ENCODE assay signal across 11 cellular contexts in the genomic region with DNA sequence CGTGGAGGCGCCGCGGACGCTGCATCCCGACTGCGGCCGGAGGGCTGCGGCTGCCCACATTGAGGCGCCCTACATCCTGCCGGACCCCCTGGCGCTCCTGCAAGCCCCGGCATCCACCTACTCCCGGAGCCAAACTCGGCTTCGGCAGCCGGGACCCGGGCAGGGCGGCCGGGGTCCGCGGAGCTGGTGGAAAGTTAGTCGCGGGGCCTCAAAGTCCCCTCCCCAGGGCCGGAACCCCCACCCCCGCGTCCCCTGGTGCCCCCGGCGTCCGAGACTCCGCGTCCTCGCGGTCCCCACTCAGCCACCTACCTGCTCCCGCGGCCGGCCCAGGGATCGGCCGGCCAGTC. TPM values are rescaled to one million over a fixed set of nuclear protein-coding genes. Genes with fewer than 3 reads are reported as not detected.
DNase-seq lines count a peak whose midpoint lies in the region; ATAC-seq and TF ChIP-seq lines count a peak whose summit lies in the region.
"Had no signal": no experiment of that assay in that cellular context is flagged by ENCODE, and none has a peak within 500 bp of the region (broad histone marks: within the 10 kb centered on the region; RNA-seq: fewer than 3 reads in every experiment).

No MANE protein-coding gene starts in this region.

- H3K9me3 ChIP-seq in SJSA1 (replicated peaks) (no peaks in the 10 kb centered on the region), gastroesophageal sphincter (no peaks in the 10 kb centered on the region)

- peaks cover 19% of the 10 kb centered on the region for H3K4me1 Mint-ChIP-seq in activated CD8-positive, alpha-beta memory T cell treated with anti-CD3 and anti-CD28 coated beads, Interleukin-2, amount 10 ng/mL, durations not matched to agents 7 days and 5 days

- CTCF ChIA-PET in activated CD8-positive, alpha-beta memory T cell treated with anti-CD3 and anti-CD28 coated beads, Interleukin-2, amount 10 ng/mL, durations not matched to agents 7 days and 5 days (lab: Charles Lee): no interaction called here

- no peak for TF ChIP-seq CTCF in GM06990 (IDR thresholded peaks at IDR 0.05; ENCODE audit: insufficient read depth, low read length, poor library complexity, severe bottlenecking)
- no peak for TF ChIP-seq CTCF in gastroesophageal sphincter (IDR thresholded peaks at IDR 0.05)

- no peaks in the 10 kb centered on the region for H3K9me3 Mint-ChIP-seq in activated CD8-positive, alpha-beta memory T cell treated with anti-CD3 and anti-CD28 coated beads, Interleukin-2, amount 10 ng/mL, durations not matched to agents 7 days and 5 days (ENCODE audit: low read depth)

- no peak for DNase-seq in GM06990 (ENCODE audit: extremely low read depth, insufficient read length)
- DNase-seq in SJSA1 (ENCODE audit: low read depth in 1 of 2, low spot score in 2 of 2): no peak
- DNase-seq in skeletal muscle cell (ENCODE audit: low read depth): no peak
- no peak for DNase-seq in Kasumi-1 (lab: John Stamatoyannopoulos, UW)
- no peak for DNase-seq in activated CD8-positive, alpha-beta memory T cell treated with anti-CD3 and anti-CD28 coated beads, Interleukin-2, amount 10 ng/mL, durations not matched to agents 7 days and 5 days
- DNase-seq: activated CD4-positive, CD25-positive, alpha-beta regulatory T cell; NCI-H2029 had no signal

- TF ChIP-seq POLR2A in gastroesophageal sphincter (IDR thresholded peaks at IDR 0.05): no peak

- TF ChIP-seq EP300 in gastroesophageal sphincter (IDR thresholded peaks at IDR 0.05): no peak

- H3K36me3 ChIP-seq in GM06990 (ENCODE audit: control insufficient read depth, insufficient read depth, low read length) (no peaks in the 10 kb centered on the region), SJSA1 (no peaks in the 10 kb centered on the region), gastroesophageal sphincter (no peaks in the 10 kb centered on the region)

- H3K4me3 ChIP-seq in GM06990 (replicated peaks; ENCODE audit: low read depth, low read length) (peak overlapping the region; percentile 36), SJSA1 (peak overlapping the region; percentile 32), gastroesophageal sphincter (peak overlapping the region; percentile 49 to 61), skeletal muscle cell (ENCODE audit: low read depth, low read length) (peak overlapping the region; percentile 37)

- H3K27ac ChIP-seq in SJSA1 (no peak overlapping the region), gastroesophageal sphincter (no peak overlapping the region)

- no peak overlapping the region for H3K27ac Mint-ChIP-seq in activated CD8-positive, alpha-beta memory T cell treated with anti-CD3 and anti-CD28 coated beads, Interleukin-2, amount 10 ng/mL, durations not matched to agents 7 days and 5 days

- peaks cover 9% of the 10 kb centered on the region for H3K27me3 ChIP-seq in GM06990 (replicated peaks; ENCODE audit: control insufficient read depth, insufficient read depth, low read length)
- peaks cover 82% of the 10 kb centered on the region for H3K27me3 ChIP-seq in SJSA1 (replicated peaks)
- peaks cover 87% of the 10 kb centered on the region for H3K27me3 ChIP-seq in gastroesophageal sphincter

- WGBS in gastroesophageal sphincter (ENCODE audit: low coverage in 1 of 2), 2 donors: no CpG with 5 or more reads among the region's 39 CpGs

- H3K36me3 Mint-ChIP-seq in activated CD8-positive, alpha-beta memory T cell treated with anti-CD3 and anti-CD28 coated beads, Interleukin-2, amount 10 ng/mL, durations not matched to agents 7 days and 5 days: peaks cover 3% of the 10 kb centered on the region

- ATAC-seq in gastroesophageal sphincter: no peak
- ATAC-seq in GM18511 (IDR thresholded peaks at IDR 0.05; ENCODE audit: unreplicated experiment): no peak
- no peak for ATAC-seq in HG03565 (IDR thresholded peaks at IDR 0.05; ENCODE audit: unreplicated experiment)
- ATAC-seq in activated CD8-positive, alpha-beta memory T cell treated with anti-CD3 and anti-CD28 coated beads, Interleukin-2, amount 10 ng/mL, durations not matched to agents 7 days and 5 days: no peak

- peaks cover 82% of the 10 kb centered on the region for H3K27me3 Mint-ChIP-seq in activated CD8-positive, alpha-beta memory T cell treated with anti-CD3 and anti-CD28 coated beads, Interleukin-2, amount 10 ng/mL, durations not matched to agents 7 days and 5 days

- H3K4me1 ChIP-seq in SJSA1 (replicated peaks) (peaks cover 21% of the 10 kb centered on the region), gastroesophageal sphincter (peaks cover 0 to 36% (median 22%) of the 10 kb centered on the region in 3 donors)

- no peak overlapping the region for H3K4me3 Mint-ChIP-seq in activated CD8-positive, alpha-beta memory T cell treated with anti-CD3 and anti-CD28 coated beads, Interleukin-2, amount 10 ng/mL, durations not matched to agents 7 days and 5 days

RNA-seq across cellular contexts. Expression of gene MEGF11, which starts 0.3 kb away (rescaled TPM):
- 0.03 TPM in 1 of 2 replicates, not detected in the other for total RNA-seq in SJSA1 (2014; rRNA removed; shearing (Covaris generic))
- total RNA-seq in gastroesophageal sphincter: under 1 TPM in 1 of 4 donors, not detected in 3; 0.08 TPM
- not detected for total RNA-seq in activated CD8-positive, alpha-beta memory T cell treated with anti-CD3 and anti-CD28 coated beads, Interleukin-2, amount 10 ng/mL, durations not matched to agents 7 days and 5 days
- total RNA-seq: myocyte had no signal

RNA-seq across cellular contexts. Expression of gene DIS3L, which starts 40.1 kb away (rescaled TPM):
- total RNA-seq in SJSA1 (2014; rRNA removed; shearing (Covaris generic)): 22.4 TPM in 2 replicates
- 10 to 100 TPM; 33.9 to 40.0 (median 35.2) TPM for total RNA-seq in gastroesophageal sphincter
- 10 to 100 TPM; 20.7 to 22.9 TPM for total RNA-seq in activated CD8-positive, alpha-beta memory T cell treated with anti-CD3 and anti-CD28 coated beads, Interleukin-2, amount 10 ng/mL, durations not matched to agents 7 days and 5 days
